10 cellular contexts compared by ENCODE assay signal in genomic region chr21:44927259-44927586, GRCh38. TPM values are rescaled to one million over a fixed set of nuclear protein-coding genes. Genes with fewer than 3 reads are reported as not detected.
DNase-seq lines count a peak whose midpoint lies in the region; ATAC-seq and TF ChIP-seq lines count a peak whose summit lies in the region.
"Had no signal": no experiment of that assay in that cellular context is flagged by ENCODE, and none has a peak within 500 bp of the region (broad histone marks: within the 10 kb centered on the region; RNA-seq: fewer than 3 reads in every experiment).

No MANE protein-coding gene starts in this region.

- CTCF ChIA-PET in activated CD8-positive, alpha-beta T cell treated with anti-CD3 and anti-CD28 coated beads, Interleukin-2, amount 10 ng/mL, durations not matched to agents 7 days and 5 days (lab: Charles Lee), result interaction anchor here (0.6 to 4.3 kb wide), 15 partner anchors 8 to 574 kb away, joined by 3 to 34 read pairs (median 5); partner anchors contain the start of genes TRPM2 and UBE2G2

- ATAC-seq in activated CD8-positive, alpha-beta T cell treated with anti-CD3 and anti-CD28 coated beads, Interleukin-2, amount 10 ng/mL, durations not matched to agents 7 days and 5 days, result peak; percentile 1
- ATAC-seq in lower lobe of right lung, result no peak
- no peak for ATAC-seq in upper lobe of left lung (ENCODE audit: low FRiP score in 2 of 2)
- no peak for ATAC-seq in HG03571 (IDR thresholded peaks at IDR 0.05; ENCODE audit: unreplicated experiment)
- ATAC-seq in HG03139 (IDR thresholded peaks at IDR 0.05; ENCODE audit: unreplicated experiment), result no peak

- no peak for TF ChIP-seq POLR2A in upper lobe of left lung (IDR thresholded peaks at IDR 0.05)

- no peak for TF ChIP-seq EP300 in upper lobe of left lung (IDR thresholded peaks at IDR 0.05)

- peaks cover 88% of the 10 kb centered on the region for H3K4me1 Mint-ChIP-seq in activated naive CD4-positive, alpha-beta T cell treated with anti-CD3 and anti-CD28 coated beads, Interleukin-2, amount 50 U/mL, for 24 hours
- H3K4me1 Mint-ChIP-seq in activated CD8-positive, alpha-beta T cell treated with anti-CD3 and anti-CD28 coated beads, Interleukin-2, amount 10 ng/mL, durations not matched to agents 7 days and 5 days (ENCODE audit: low read depth), result peaks cover 88% of the 10 kb centered on the region

- peak overlapping the region; percentile 89 for H3K4me3 Mint-ChIP-seq in activated naive CD4-positive, alpha-beta T cell treated with anti-CD3 and anti-CD28 coated beads, Interleukin-2, amount 50 U/mL, for 24 hours
- H3K4me3 Mint-ChIP-seq in activated CD8-positive, alpha-beta T cell treated with anti-CD3 and anti-CD28 coated beads, Interleukin-2, amount 10 ng/mL, durations not matched to agents 7 days and 5 days, result peak overlapping the region; percentile 84

- POLR2A ChIA-PET in activated CD8-positive, alpha-beta T cell treated with anti-CD3 and anti-CD28 coated beads, Interleukin-2, amount 10 ng/mL, durations not matched to agents 7 days and 5 days (lab: Charles Lee), result interaction anchor here (1.0 to 5.8 kb wide), 7 partner anchors 8 to 126 kb away, joined by 3 to 57 read pairs (median 9); partner anchors contain the start of genes SLX9 and UBE2G2

- no peak for TF ChIP-seq CTCF in lower lobe of right lung (IDR thresholded peaks at IDR 0.05)
- TF ChIP-seq CTCF in upper lobe of left lung (IDR thresholded peaks at IDR 0.05), result no peak

- 6 to 21% methylated on average over 4 of the region's 4 CpGs for WGBS in upper lobe of left lung, 2 donors

- no peaks in the 10 kb centered on the region for H3K9me3 Mint-ChIP-seq in activated naive CD4-positive, alpha-beta T cell treated with anti-CD3 and anti-CD28 coated beads, Interleukin-2, amount 50 U/mL, for 24 hours
- H3K9me3 Mint-ChIP-seq in activated CD8-positive, alpha-beta T cell treated with anti-CD3 and anti-CD28 coated beads, Interleukin-2, amount 10 ng/mL, durations not matched to agents 7 days and 5 days (ENCODE audit: insufficient read depth), result no peaks in the 10 kb centered on the region

- no peaks in the 10 kb centered on the region for H3K27me3 Mint-ChIP-seq in activated naive CD4-positive, alpha-beta T cell treated with anti-CD3 and anti-CD28 coated beads, Interleukin-2, amount 50 U/mL, for 24 hours
- H3K27me3 Mint-ChIP-seq in activated CD8-positive, alpha-beta T cell treated with anti-CD3 and anti-CD28 coated beads, Interleukin-2, amount 10 ng/mL, durations not matched to agents 7 days and 5 days (ENCODE audit: low read depth), result no peaks in the 10 kb centered on the region

- peak overlapping the region; percentile 99 for H3K27ac Mint-ChIP-seq in activated naive CD4-positive, alpha-beta T cell treated with anti-CD3 and anti-CD28 coated beads, Interleukin-2, amount 50 U/mL, for 24 hours
- peak overlapping the region; percentile 94 for H3K27ac Mint-ChIP-seq in activated CD8-positive, alpha-beta T cell treated with anti-CD3 and anti-CD28 coated beads, Interleukin-2, amount 10 ng/mL, durations not matched to agents 7 days and 5 days

- H3K36me3 ChIP-seq in lower lobe of right lung (no peaks in the 10 kb centered on the region), upper lobe of left lung (no peaks in the 10 kb centered on the region)
- H3K36me3 ChIP-seq: gastrocnemius medialis had no signal

- peaks cover 73% of the 10 kb centered on the region for H3K4me1 ChIP-seq in lower lobe of right lung
- peaks cover 45 to 68% (median 63%) of the 10 kb centered on the region in 4 donors for H3K4me1 ChIP-seq in upper lobe of left lung

- intact Hi-C loops in lower lobe of right lung (cut with DNase I), result no loop called here

- H3K27ac ChIP-seq in lower lobe of right lung (peak overlapping the region; percentile 46), upper lobe of left lung (peak overlapping the region; percentile 41 to 85 (median 74))
- H3K27ac ChIP-seq: gastrocnemius medialis had no signal

- no peaks in the 10 kb centered on the region for H3K9me3 ChIP-seq in lower lobe of right lung
- H3K9me3 ChIP-seq in upper lobe of left lung, result peaks cover 0 to 2% (median 0%) of the 10 kb centered on the region in 4 donors
- H3K9me3 ChIP-seq: gastrocnemius medialis had no signal

- H3K36me3 Mint-ChIP-seq in activated naive CD4-positive, alpha-beta T cell treated with anti-CD3 and anti-CD28 coated beads, Interleukin-2, amount 50 U/mL, for 24 hours, result no peaks in the 10 kb centered on the region
- peaks cover 18% of the 10 kb centered on the region for H3K36me3 Mint-ChIP-seq in activated CD8-positive, alpha-beta T cell treated with anti-CD3 and anti-CD28 coated beads, Interleukin-2, amount 10 ng/mL, durations not matched to agents 7 days and 5 days (ENCODE audit: low read depth)

- no peak overlapping the region for H3K4me3 ChIP-seq in lower lobe of right lung
- peak overlapping the region in 1 of 4 donors; percentile 4 for H3K4me3 ChIP-seq in upper lobe of left lung
- H3K4me3 ChIP-seq: gastrocnemius medialis had no signal

- peaks cover 29% of the 10 kb centered on the region for H3K27me3 ChIP-seq in lower lobe of right lung (ENCODE audit: low read depth)
- H3K27me3 ChIP-seq in upper lobe of left lung, result peaks cover 0 to 12% (median 7%) of the 10 kb centered on the region in 4 donors

- no peak for DNase-seq in activated naive CD4-positive, alpha-beta T cell treated with Interleukin-2 at 50 U/mL for 16 hours
- no peak for DNase-seq in activated CD8-positive, alpha-beta T cell treated with anti-CD3 and anti-CD28 coated beads, Interleukin-2, amount 10 ng/mL, durations not matched to agents 7 days and 5 days
- DNase-seq in lower lobe of right lung (no peak), upper lobe of left lung (no peak), NCI-H226 (no peak)
- DNase-seq: gastrocnemius medialis, NCI-H146 had no signal

RNA-seq across cellular contexts. Expression of gene ITGB2, which starts 6.5 kb away (rescaled TPM):
- 100 to 1,000 TPM; 503 to 530 TPM for total RNA-seq in activated CD8-positive, alpha-beta T cell treated with anti-CD3 and anti-CD28 coated beads, Interleukin-2, amount 10 ng/mL, durations not matched to agents 7 days and 5 days
- 468 TPM for total RNA-seq in lower lobe of right lung
- total RNA-seq in upper lobe of left lung, result 100 to 1,000 TPM in 5 of 6 donors, 10 to 100 TPM in 1; 73.1 to 435 (median 149) TPM

RNA-seq across cellular contexts. Expression of gene SLX9, which starts 12.6 kb away (rescaled TPM):
- 10 to 100 TPM; 56.6 to 60.4 TPM for total RNA-seq in activated CD8-positive, alpha-beta T cell treated with anti-CD3 and anti-CD28 coated beads, Interleukin-2, amount 10 ng/mL, durations not matched to agents 7 days and 5 days
- total RNA-seq in lower lobe of right lung (15.7 TPM), upper lobe of left lung (10 to 100 TPM in 5 of 6 donors, 1 to 10 TPM in 1; 5.5 to 34.6 (median 22.8) TPM)

RNA-seq across cellular contexts. Expression of gene PTTG1IP, which starts 53.7 kb away (rescaled TPM):
- 10 to 100 TPM; 54.9 to 55.2 TPM for total RNA-seq in activated CD8-positive, alpha-beta T cell treated with anti-CD3 and anti-CD28 coated beads, Interleukin-2, amount 10 ng/mL, durations not matched to agents 7 days and 5 days
- total RNA-seq in lower lobe of right lung (209 TPM), upper lobe of left lung (100 to 1,000 TPM; 150 to 316 (median 247) TPM)
